1 cellular context compared by ENCODE assay signal in the genomic region with DNA sequence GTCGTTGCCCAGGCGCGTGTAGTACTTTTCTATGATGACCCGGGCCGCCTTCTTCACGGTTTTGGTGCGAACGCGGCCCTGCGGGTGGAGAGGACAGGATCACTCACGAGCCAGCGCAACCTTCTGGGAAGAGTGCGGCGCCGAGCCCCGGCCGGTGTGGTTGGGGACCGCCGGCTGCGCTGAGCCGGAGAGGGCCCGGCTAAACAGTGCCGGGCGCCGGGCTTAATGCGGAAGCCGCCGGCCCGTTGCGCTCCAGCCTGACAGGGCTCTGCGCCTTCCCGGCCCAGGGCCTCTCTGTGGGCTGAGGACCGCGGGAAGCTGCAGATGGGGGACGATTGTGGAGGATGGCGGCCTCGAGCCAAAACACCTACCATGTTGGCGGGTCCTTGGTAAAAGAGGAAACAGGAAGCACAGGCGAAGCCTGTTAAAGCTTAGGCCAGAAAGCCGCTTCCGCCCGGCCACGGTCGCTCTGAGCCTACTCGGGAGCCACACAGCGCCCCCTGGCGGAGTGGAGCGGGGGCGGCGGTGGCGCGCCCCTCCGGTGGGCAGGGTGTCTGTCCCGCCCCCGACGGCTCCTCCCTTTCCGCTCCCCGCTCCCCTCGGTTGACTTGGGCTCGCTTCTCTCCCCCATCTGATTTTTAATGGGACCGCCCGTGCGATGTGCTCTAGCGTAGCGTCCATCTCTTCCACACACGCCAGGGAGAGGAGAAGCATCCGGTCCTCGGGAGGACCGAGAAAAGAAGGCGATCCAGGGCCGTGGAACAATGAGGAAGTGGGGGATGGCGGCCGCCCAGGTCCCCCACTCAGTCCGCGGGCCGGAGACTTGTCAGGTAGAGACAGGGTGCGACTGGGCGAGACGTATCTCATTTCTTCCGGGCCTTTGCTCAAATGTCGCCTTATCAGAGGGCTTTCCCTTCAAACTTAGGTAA.
A peak's percentile ranks its signal among the peaks of the same experiment; 100 is the strongest.
TF ChIP-seq lines count a peak whose summit lies in the region.

Gene RPS17, minus strand, starts transcription at position 403 of the 929 bp plus-strand sequence. Its CDS starts 29 bp downstream, at position 374.

TF ChIP-seq in K562, 482 proteins besides CTCF, POLR2A, EP300 and RAD21 (continued from another document and continues in another):
- TF ChIP-seq, protein P1, sequence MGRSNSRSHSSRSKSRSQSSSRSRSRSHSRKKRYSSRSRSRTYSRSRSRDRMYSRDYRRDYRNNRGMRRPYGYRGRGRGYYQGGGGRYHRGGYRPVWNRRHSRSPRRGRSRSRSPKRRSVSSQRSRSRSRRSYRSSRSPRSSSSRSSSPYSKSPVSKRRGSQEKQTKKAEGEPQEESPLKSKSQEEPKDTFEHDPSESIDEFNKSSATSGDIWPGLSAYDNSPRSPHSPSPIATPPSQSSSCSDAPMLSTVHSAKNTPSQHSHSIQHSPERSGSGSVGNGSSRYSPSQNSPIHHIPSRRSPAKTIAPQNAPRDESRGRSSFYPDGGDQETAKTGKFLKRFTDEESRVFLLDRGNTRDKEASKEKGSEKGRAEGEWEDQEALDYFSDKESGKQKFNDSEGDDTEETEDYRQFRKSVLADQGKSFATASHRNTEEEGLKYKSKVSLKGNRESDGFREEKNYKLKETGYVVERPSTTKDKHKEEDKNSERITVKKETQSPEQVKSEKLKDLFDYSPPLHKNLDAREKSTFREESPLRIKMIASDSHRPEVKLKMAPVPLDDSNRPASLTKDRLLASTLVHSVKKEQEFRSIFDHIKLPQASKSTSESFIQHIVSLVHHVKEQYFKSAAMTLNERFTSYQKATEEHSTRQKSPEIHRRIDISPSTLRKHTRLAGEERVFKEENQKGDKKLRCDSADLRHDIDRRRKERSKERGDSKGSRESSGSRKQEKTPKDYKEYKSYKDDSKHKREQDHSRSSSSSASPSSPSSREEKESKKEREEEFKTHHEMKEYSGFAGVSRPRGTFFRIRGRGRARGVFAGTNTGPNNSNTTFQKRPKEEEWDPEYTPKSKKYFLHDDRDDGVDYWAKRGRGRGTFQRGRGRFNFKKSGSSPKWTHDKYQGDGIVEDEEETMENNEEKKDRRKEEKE (IDR thresholded peaks at IDR 0.05; ENCODE audit: borderline replicate concordance in 1 of 2, control insufficient read depth in 1 of 2, low read depth in 2 of 2, low read length in 1 of 2): peak; percentile 79 to 80; a peak in 2 of 4 replicates
- TF ChIP-seq, protein P2, sequence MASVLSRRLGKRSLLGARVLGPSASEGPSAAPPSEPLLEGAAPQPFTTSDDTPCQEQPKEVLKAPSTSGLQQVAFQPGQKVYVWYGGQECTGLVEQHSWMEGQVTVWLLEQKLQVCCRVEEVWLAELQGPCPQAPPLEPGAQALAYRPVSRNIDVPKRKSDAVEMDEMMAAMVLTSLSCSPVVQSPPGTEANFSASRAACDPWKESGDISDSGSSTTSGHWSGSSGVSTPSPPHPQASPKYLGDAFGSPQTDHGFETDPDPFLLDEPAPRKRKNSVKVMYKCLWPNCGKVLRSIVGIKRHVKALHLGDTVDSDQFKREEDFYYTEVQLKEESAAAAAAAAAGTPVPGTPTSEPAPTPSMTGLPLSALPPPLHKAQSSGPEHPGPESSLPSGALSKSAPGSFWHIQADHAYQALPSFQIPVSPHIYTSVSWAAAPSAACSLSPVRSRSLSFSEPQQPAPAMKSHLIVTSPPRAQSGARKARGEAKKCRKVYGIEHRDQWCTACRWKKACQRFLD (CRISPR knock-in tag; IDR thresholded peaks at IDR 0.05): peak; percentile 61
- TF ChIP-seq HNRNPH1 (optimal IDR thresholded peaks at IDR 0.05; ENCODE audit: low read depth, low read length) (no peak), ETS1 (conservative IDR thresholded peaks at IDR 0.05; ENCODE audit: control insufficient read depth, low read depth, low read length) (peak; percentile 95), ARID3A (IDR thresholded peaks at IDR 0.05; ENCODE audit: borderline replicate concordance, low read depth, low read length) (0 out of 2 replicates have a peak, but pooled peaks have one; percentile 23), SNRNP70 (optimal IDR thresholded peaks at IDR 0.05; ENCODE audit: low read depth, low read length) (no peak), CLOCK (CRISPR knock-in tag; IDR thresholded peaks at IDR 0.05; ENCODE audit: borderline replicate concordance) (no peak), ZNF436 (CRISPR knock-in tag; IDR thresholded peaks at IDR 0.05) (no peak), CTCFL (IDR thresholded peaks at IDR 0.05; ENCODE audit: borderline replicate concordance, insufficient read depth, low read depth, low read length, poor library complexity, severe bottlenecking) (peak; percentile 99), ZBTB33 (CRISPR knock-in tag; IDR thresholded peaks at IDR 0.05) (peak; percentile 69), ZNF699 (CRISPR knock-in tag; IDR thresholded peaks at IDR 0.05; ENCODE audit: insufficient replicate concordance) (no peak), LEF1 (IDR thresholded peaks at IDR 0.05) (no peak; the same call in 1 of the 2 replicates), KDM1A (IDR thresholded peaks at IDR 0.05) (peak in 1 of 2 experiments; percentile 19; a peak in 1 of 4 replicates), CBX2 (IDR thresholded peaks at IDR 0.05; ENCODE audit: insufficient read depth, low read length, poor library complexity, severe bottlenecking) (no peak), HCFC1 (IDR thresholded peaks at IDR 0.05; ENCODE audit: low read depth, low read length) (peak; percentile 85), ZNF146 (CRISPR knock-in tag; IDR thresholded peaks at IDR 0.05; ENCODE audit: unreplicated experiment) (no peak), ZC3H8 (IDR thresholded peaks at IDR 0.05) (no peak), RFX5 (IDR thresholded peaks at IDR 0.05; ENCODE audit: low read depth, low read length) (no peak), CEBPZ (IDR thresholded peaks at IDR 0.05; ENCODE audit: borderline replicate concordance, low read depth, low read length) (no peak), BRD4 (IDR thresholded peaks at IDR 0.05) (peak; percentile 96), ZNF140 (CRISPR knock-in tag; IDR thresholded peaks at IDR 0.05) (no peak)
- TF ChIP-seq, protein P3, sequence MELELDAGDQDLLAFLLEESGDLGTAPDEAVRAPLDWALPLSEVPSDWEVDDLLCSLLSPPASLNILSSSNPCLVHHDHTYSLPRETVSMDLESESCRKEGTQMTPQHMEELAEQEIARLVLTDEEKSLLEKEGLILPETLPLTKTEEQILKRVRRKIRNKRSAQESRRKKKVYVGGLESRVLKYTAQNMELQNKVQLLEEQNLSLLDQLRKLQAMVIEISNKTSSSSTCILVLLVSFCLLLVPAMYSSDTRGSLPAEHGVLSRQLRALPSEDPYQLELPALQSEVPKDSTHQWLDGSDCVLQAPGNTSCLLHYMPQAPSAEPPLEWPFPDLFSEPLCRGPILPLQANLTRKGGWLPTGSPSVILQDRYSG (tag; conservative IDR thresholded peaks at IDR 0.05; ENCODE audit: low read depth): no peak
- TF ChIP-seq, protein P4, sequence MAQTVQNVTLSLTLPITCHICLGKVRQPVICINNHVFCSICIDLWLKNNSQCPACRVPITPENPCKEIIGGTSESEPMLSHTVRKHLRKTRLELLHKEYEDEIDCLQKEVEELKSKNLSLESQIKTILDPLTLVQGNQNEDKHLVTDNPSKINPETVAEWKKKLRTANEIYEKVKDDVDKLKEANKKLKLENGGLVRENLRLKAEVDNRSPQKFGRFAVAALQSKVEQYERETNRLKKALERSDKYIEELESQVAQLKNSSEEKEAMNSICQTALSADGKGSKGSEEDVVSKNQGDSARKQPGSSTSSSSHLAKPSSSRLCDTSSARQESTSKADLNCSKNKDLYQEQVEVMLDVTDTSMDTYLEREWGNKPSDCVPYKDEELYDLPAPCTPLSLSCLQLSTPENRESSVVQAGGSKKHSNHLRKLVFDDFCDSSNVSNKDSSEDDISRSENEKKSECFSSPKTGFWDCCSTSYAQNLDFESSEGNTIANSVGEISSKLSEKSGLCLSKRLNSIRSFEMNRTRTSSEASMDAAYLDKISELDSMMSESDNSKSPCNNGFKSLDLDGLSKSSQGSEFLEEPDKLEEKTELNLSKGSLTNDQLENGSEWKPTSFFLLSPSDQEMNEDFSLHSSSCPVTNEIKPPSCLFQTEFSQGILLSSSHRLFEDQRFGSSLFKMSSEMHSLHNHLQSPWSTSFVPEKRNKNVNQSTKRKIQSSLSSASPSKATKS (CRISPR knock-in tag; IDR thresholded peaks at IDR 0.05): peak; percentile 76; the same call in 1 of the 2 replicates
